In genomic region chr16:71943887-71944286, GRCh38 we compare ENCODE assay signal across 1 cellular context.
TF ChIP-seq lines count a peak whose summit lies in the region.

No MANE protein-coding gene starts in this region.

TF ChIP-seq in K562, 482 proteins besides CTCF, POLR2A, EP300 and RAD21 (continued from another document):
- TF ChIP-seq CHAMP1 (IDR thresholded peaks at IDR 0.05) (no peak), ZNF395 (CRISPR knock-in tag; IDR thresholded peaks at IDR 0.05) (no peak), NCOR1 (IDR thresholded peaks at IDR 0.05) (peak; percentile 50; the same call in 1 of the 2 replicates), ZNF212 (CRISPR knock-in tag; IDR thresholded peaks at IDR 0.05) (no peak), ZBTB12 (CRISPR knock-in tag; IDR thresholded peaks at IDR 0.05) (no peak), ZFP30 (CRISPR knock-in tag; IDR thresholded peaks at IDR 0.05; ENCODE audit: borderline replicate concordance) (no peak), CBFA2T3 (IDR thresholded peaks at IDR 0.05) (peak; percentile 49; the same call in 1 of the 2 replicates), ZBTB2 (IDR thresholded peaks at IDR 0.05) (no peak), ESRRA (IDR thresholded peaks at IDR 0.05; ENCODE audit: borderline replicate concordance, low read depth) (no peak), ARID1B (IDR thresholded peaks at IDR 0.05) (peak; percentile 45), MNT (conservative IDR thresholded peaks at IDR 0.05) (no peak), MEF2A (IDR thresholded peaks at IDR 0.05; ENCODE audit: control insufficient read depth, low read depth, low read length) (peak; percentile 83), TCF3 (CRISPR knock-in tag; IDR thresholded peaks at IDR 0.05) (peak; percentile 56), TARDBP (IDR thresholded peaks at IDR 0.05) (no peak)
